In genomic region chr20:32472581-32473207, GRCh38 we compare ENCODE assay signal across 14 cellular contexts.
A peak's percentile ranks its signal among the peaks of the same experiment; 100 is the strongest.
DNase-seq lines count a peak whose midpoint lies in the region; ATAC-seq, FAIRE-seq and TF ChIP-seq lines count a peak whose summit lies in the region.
"Had no signal": no experiment of that assay in that cellular context is flagged by ENCODE, and none has a peak within 500 bp of the region (broad histone marks: within the 10 kb centered on the region; RNA-seq: fewer than 3 reads in every experiment).

No MANE protein-coding gene starts in this region.

- H3K4me2 ChIP-seq in H1 (ENCODE audit: insufficient read depth in 1 of 2, low read depth in 2 of 2, low read length in 2 of 2), result no peak overlapping the region

- CTCF ChIA-PET in RWPE1 (lab: Yijun Ruan, JAX) (interaction anchor here (0.6 to 4.1 kb wide), 2 partner anchors 13 to 318 kb away, joined by 3 to 22 read pairs; no protein-coding TSS in a partner anchor), H1 (lab: Charles Lee; ENCODE audit: partially characterized antibody) (interaction anchor here (0.6 to 2.8 kb wide), 5 partner anchors 8 to 881 kb away, joined by 3 to 16 read pairs (median 8); no protein-coding TSS in a partner anchor)

- DNase-seq in RWPE1 (ENCODE audit: low spot score) (no peak), H1 (ENCODE audit: low read depth in 1 of 2, low spot score in 2 of 2) (no peak), testis (no peak), T-helper 2 cell (no peak), NCI-H2029 (lab: John Stamatoyannopoulos, UW) (no peak)
- DNase-seq: activated CD8-positive, alpha-beta T cell treated with anti-CD3 and anti-CD28 coated beads for 36 hours; activated effector memory CD4-positive, alpha-beta T cell treated with Interleukin-2 at 50 U/mL for 16 hours; NCI-H187 treated with DMSO at 0.1 percent for 48 hours; stimulated activated CD8-positive, alpha-beta memory T cell treated with anti-CD3 and anti-CD28 coated beads, Interleukin-4, amount 100 ng/mL, for 48 hours had no signal

- no peaks in the 10 kb centered on the region for H3K9me3 ChIP-seq in H1 (ENCODE audit: insufficient read depth in 2 of 2, low read depth in 1 of 2, low read length in 1 of 2)
- H3K9me3 ChIP-seq in muscle layer of duodenum (ENCODE audit: control insufficient read depth in 1 of 2, low read length in 2 of 2), result no peaks in the 10 kb centered on the region
- no peaks in the 10 kb centered on the region for H3K9me3 ChIP-seq in testis

- peaks cover 11 to 45% (median 37%) of the 10 kb centered on the region in 4 experiments for H3K4me1 ChIP-seq in H1 (replicated peaks in 1 of 4; ENCODE audit: control insufficient read depth in 3 of 4, insufficient read depth in 4 of 4, low read length in 3 of 4)
- H3K4me1 ChIP-seq in muscle layer of duodenum (ENCODE audit: control insufficient read depth in 1 of 2, insufficient read depth in 2 of 2, low read length in 2 of 2), result peaks cover 23 to 83% of the 10 kb centered on the region in 2 donors
- peaks cover 54% of the 10 kb centered on the region for H3K4me1 ChIP-seq in testis

- H2BK20ac ChIP-seq in H1 (ENCODE audit: low read length), result no peak overlapping the region

- POLR2A ChIA-PET in RWPE1 (lab: Yijun Ruan, JAX; ENCODE audit: low non-redundant PET), result no interaction called here
- POLR2A ChIA-PET in H1 (lab: Charles Lee; ENCODE audit: partially characterized antibody), result interaction anchor here (0.6 to 2.5 kb wide), 3 partner anchors 11 to 201 kb away, joined by 3 to 9 read pairs (median 3); partner anchors contain the start of gene C20orf203

- TF ChIP-seq POLR2A in H1 (IDR thresholded peaks at IDR 0.05; ENCODE audit: control extremely low read depth in 1 of 2, low read depth in 2 of 2, low read length in 2 of 2) (no peak), testis (IDR thresholded peaks at IDR 0.05) (no peak)

- no peak for TF ChIP-seq EP300 in H1 (IDR thresholded peaks at IDR 0.05; ENCODE audit: borderline replicate concordance in 1 of 2, low read depth in 2 of 2, low read length in 2 of 2)

- no peaks in the 10 kb centered on the region; the same call in 1 of the 2 replicates for H3K23me2 ChIP-seq in H1 (ENCODE audit: low read depth, low read length)

- FAIRE-seq in H1 (lab: Jason Lieb, UNC), result no peak
- FAIRE-seq: bronchial epithelial cell, G401.6 had no signal

- H2BK5ac ChIP-seq in H1 (ENCODE audit: low read depth, low read length), result peak overlapping the region; percentile 63; the same call in 1 of the 2 replicates

- 94% methylated on average over 6 of the region's 6 CpGs; no CpG with 5 or more reads in 1 of the 2 experiments for whole genome bisulfite sequencing in H1 (ENCODE audit: extremely low coverage in 1 of 2, insufficient coverage in 1 of 2, insufficient read length in 1 of 2, insufficient replicate concordance in 2 of 2, low coverage in 1 of 2, low lambda C conversion rate in 2 of 2, missing lambda C conversion rate in 1 of 2), 2 experiments
- 92% methylated on average over 6 of the region's 6 CpGs; no CpG with 5 or more reads in 1 of the 2 donors for WGBS in testis, 2 donors

- H3K79me1 ChIP-seq in H1 (ENCODE audit: low read depth, low read length), result peaks cover 23% of the 10 kb centered on the region

- no peak for TF ChIP-seq RAD21 in H1 (IDR thresholded peaks at IDR 0.05 in 1 of 2, conservative IDR thresholded peaks at IDR 0.05 in 1 of 2; ENCODE audit: low read depth in 2 of 2, low read length in 2 of 2)

- H2BK12ac ChIP-seq in H1 (ENCODE audit: low read depth, low read length), result no peak overlapping the region

- no peak overlapping the region for H4K8ac ChIP-seq in H1 (ENCODE audit: extremely low read depth, insufficient read depth, low read length)

- H4K5ac ChIP-seq in H1 (ENCODE audit: insufficient read length, low read depth, low read length), result no peak overlapping the region

- no peak overlapping the region for H3K56ac ChIP-seq in H1 (replicated peaks; ENCODE audit: insufficient read length, low read depth, low read length)

- no peak overlapping the region for H3K14ac ChIP-seq in H1 (ENCODE audit: insufficient read length)

- no peak for ATAC-seq in GM21515 (IDR thresholded peaks at IDR 0.05; ENCODE audit: unreplicated experiment)
- ATAC-seq: activated CD8-positive, alpha-beta T cell treated with anti-CD3 and anti-CD28 coated beads for 36 hours; GM23338 had no signal

- no peaks in the 10 kb centered on the region for H3K27me3 ChIP-seq in H1 (replicated peaks in 1 of 4; ENCODE audit: control insufficient read depth in 3 of 4, extremely low read depth in 1 of 4, insufficient read depth in 3 of 4, low read length in 3 of 4)
- H3K27me3 ChIP-seq in muscle layer of duodenum (ENCODE audit: low read depth, low read length), result no peaks in the 10 kb centered on the region
- H3K27me3 ChIP-seq in testis, result no peaks in the 10 kb centered on the region

- no peak overlapping the region for H2AFZ ChIP-seq in H1 (ENCODE audit: low read length)
- H2AFZ ChIP-seq: GM23338 had no signal

- H3K27ac ChIP-seq in RWPE1 (peak overlapping the region; percentile 93), H1 (ENCODE audit: low read depth, low read length) (no peak overlapping the region), muscle layer of duodenum (ENCODE audit: low read length) (peak overlapping the region; percentile 29), testis (peak overlapping the region; percentile 45 to 60)

- no peak overlapping the region for H2AK5ac ChIP-seq in H1 (ENCODE audit: low read depth, low read length)

- intact Hi-C loops in testis (cut with DNase I; ENCODE audit: low total_unique reads), result loop anchor here (10.0 kb wide), 1 partner anchor 138 kb away; no protein-coding TSS in a partner anchor

- H4K91ac ChIP-seq in H1 (replicated peaks; ENCODE audit: insufficient read length, low read length), result no peak overlapping the region

- H3K18ac ChIP-seq in H1 (ENCODE audit: extremely low read depth, low read length), result no peak overlapping the region

- H2BK15ac ChIP-seq in H1 (ENCODE audit: low read length), result peak overlapping the region; percentile 46; the same call in 1 of the 2 replicates

- no peak overlapping the region for H3K4me3 ChIP-seq in H1 (ENCODE audit: extremely low read depth in 1 of 4, insufficient read depth in 2 of 4, low read depth in 3 of 4, low read length in 4 of 4)
- peak overlapping the region in 1 of 2 donors; percentile 55 for H3K4me3 ChIP-seq in muscle layer of duodenum (ENCODE audit: low read depth in 1 of 2, low read length in 2 of 2)
- H3K4me3 ChIP-seq in testis, result no peak overlapping the region
- H3K4me3 ChIP-seq: GM23338 had no signal

- H3K36me3 ChIP-seq in H1 (ENCODE audit: control insufficient read depth in 2 of 4, insufficient read depth in 4 of 4, low read length in 3 of 4) (peaks cover 0 to 3% (median 1%) of the 10 kb centered on the region in 4 experiments; a peak in 2 of 8 replicates), muscle layer of duodenum (ENCODE audit: control insufficient read depth in 1 of 2, insufficient read depth in 2 of 2, low read length in 2 of 2) (no peaks in the 10 kb centered on the region), testis (ENCODE audit: low read depth, missing control alignments) (no peaks in the 10 kb centered on the region)

- H3K9ac ChIP-seq in H1 (replicated peaks in 1 of 4; ENCODE audit: extremely low read depth in 1 of 4, low read depth in 3 of 4, low read length in 3 of 4), result no peak overlapping the region

- peaks cover 10 to 33% of the 10 kb centered on the region in 2 experiments for H4K20me1 ChIP-seq in H1 (replicated peaks in 1 of 2; ENCODE audit: control insufficient read depth in 1 of 2, insufficient read depth in 2 of 2, low read length in 2 of 2)

- H3K79me2 ChIP-seq in H1 (ENCODE audit: control insufficient read depth in 1 of 2, insufficient read depth in 2 of 2, low read length in 2 of 2), result peaks cover 8 to 70% of the 10 kb centered on the region in 2 experiments; a peak in 3 of 4 replicates

- peak overlapping the region; percentile 17 for H3K4ac ChIP-seq in H1 (replicated peaks; ENCODE audit: insufficient read length, low read depth, low read length)

- H3K23ac ChIP-seq in H1 (ENCODE audit: insufficient read length), result no peak overlapping the region

- H2BK120ac ChIP-seq in H1 (replicated peaks; ENCODE audit: low read depth, low read length), result no peak overlapping the region

- no peak for TF ChIP-seq CTCF in RWPE1 (conservative IDR thresholded peaks at IDR 0.05; ENCODE audit: low read depth)
- no peak for TF ChIP-seq CTCF in H1 (IDR thresholded peaks at IDR 0.05; ENCODE audit: control extremely low read depth in 1 of 3, insufficient read depth in 1 of 3, low read depth in 1 of 3, low read length in 3 of 3)
- no peak for TF ChIP-seq CTCF in testis (IDR thresholded peaks at IDR 0.05)

TF ChIP-seq in H1, 55 proteins besides CTCF, POLR2A, EP300 and RAD21:
- TF ChIP-seq PHF8 (conservative IDR thresholded peaks at IDR 0.05; ENCODE audit: low read depth, low read length) (no peak), KDM5A (IDR thresholded peaks at IDR 0.05; ENCODE audit: low read length) (no peak), YY1 (IDR thresholded peaks at IDR 0.05; ENCODE audit: low read depth, low read length) (no peak), CBX8 (IDR thresholded peaks at IDR 0.05; ENCODE audit: borderline replicate concordance, low read depth, low read length) (no peak), ATF3 (IDR thresholded peaks at IDR 0.05; ENCODE audit: insufficient read depth, low read depth, low read length) (no peak), NRF1 (IDR thresholded peaks at IDR 0.05; ENCODE audit: low read depth, low read length) (no peak), TAF7 (optimal IDR thresholded peaks at IDR 0.05; ENCODE audit: borderline replicate concordance, low read depth, low read length) (no peak), USF2 (IDR thresholded peaks at IDR 0.05; ENCODE audit: low read length) (no peak), POLR2AphosphoS5 (IDR thresholded peaks at IDR 0.05; ENCODE audit: low read depth, low read length) (no peak)
TF ChIP-seq in H1: peak in this region for 0.
